In genomic region chr2:41720298-41720697, GRCh38 we compare ENCODE assay signal across 12 cellular contexts.
DNase-seq lines count a peak whose midpoint lies in the region; ATAC-seq, FAIRE-seq and TF ChIP-seq lines count a peak whose summit lies in the region.
"Had no signal": no experiment of that assay in that cellular context is flagged by ENCODE, and none has a peak within 500 bp of the region (broad histone marks: within the 10 kb centered on the region; RNA-seq: fewer than 3 reads in every experiment).

No MANE protein-coding gene starts in this region.

- H3K9me3 ChIP-seq in left ventricle myocardium inferior (replicated peaks) (no peaks in the 10 kb centered on the region), tibial nerve (no peaks in the 10 kb centered on the region)

- peak overlapping the region; percentile 33 for H3K4me3 ChIP-seq in left ventricle myocardium inferior
- H3K4me3 ChIP-seq in tibial nerve, result peak overlapping the region; percentile 3 to 20 (median 9)

- H3K36me3 ChIP-seq in left ventricle myocardium inferior, result no peaks in the 10 kb centered on the region
- H3K36me3 ChIP-seq in tibial nerve, result no peaks in the 10 kb centered on the region

- intact Hi-C loops in left ventricle myocardium inferior (cut with micrococcal nuclease) (no loop called here), Right ventricle myocardium superior (cut with DNase I) (no loop called here)

- DNase-seq in left ventricle myocardium inferior (no peak), Right ventricle myocardium superior (no peak), OCI-M1 (lab: John Stamatoyannopoulos, UW) (peak; percentile 75), tibial nerve (ENCODE audit: low spot score in 2 of 2) (no peak), H54 (ENCODE audit: insufficient read length, low spot score) (no peak), mesenteric fat pad (ENCODE audit: low spot score) (no peak), islet precursor cell (no peak)
- DNase-seq: H9; NCI-H510A; stimulated activated CD4-positive, alpha-beta T cell treated with anti-CD3 and anti-CD28 coated beads, Interleukin-4, amount 100 ng/mL, for 24 hours had no signal

- peak overlapping the region; percentile 75 for H3K27ac ChIP-seq in left ventricle myocardium inferior (replicated peaks)
- peak overlapping the region in 2 of 4 donors; percentile 44 to 51 for H3K27ac ChIP-seq in tibial nerve
- H3K27ac ChIP-seq: C4-2B had no signal

- TF ChIP-seq EP300 in tibial nerve (IDR thresholded peaks at IDR 0.05), result no peak

- no peaks in the 10 kb centered on the region for H3K27me3 ChIP-seq in left ventricle myocardium inferior (ENCODE audit: low read depth)
- no peaks in the 10 kb centered on the region for H3K27me3 ChIP-seq in tibial nerve

- no peak for ATAC-seq in Right ventricle myocardium superior (ENCODE audit: poor library complexity)
- peak; percentile 49 for ATAC-seq in HG02885 (IDR thresholded peaks at IDR 0.05; ENCODE audit: poor library complexity, unreplicated experiment)

- TF ChIP-seq POLR2A in tibial nerve (IDR thresholded peaks at IDR 0.05) (no peak), H54 (IDR thresholded peaks at IDR 0.05; ENCODE audit: low read depth, low read length) (no peak)

- peaks cover 22% of the 10 kb centered on the region for H3K4me1 ChIP-seq in left ventricle myocardium inferior
- H3K4me1 ChIP-seq in tibial nerve, result peaks cover 0 to 51% (median 0%) of the 10 kb centered on the region in 4 donors

- FAIRE-seq in H54 (lab: Jason Lieb, UNC), result no peak

- 35 to 42% methylated on average over 1 of the region's 1 CpG for WGBS in tibial nerve, 2 donors

- TF ChIP-seq CTCF in left ventricle myocardium inferior (IDR thresholded peaks at IDR 0.05; ENCODE audit: borderline replicate concordance) (no peak), tibial nerve (IDR thresholded peaks at IDR 0.05) (no peak)
